ENCODE assay signal across 1 cellular context in genomic region chr1:3585353-3585868, GRCh38.
TF ChIP-seq lines count a peak whose summit lies in the region.

No MANE protein-coding gene starts in this region.

TF ChIP-seq in K562, 482 proteins besides CTCF, POLR2A, EP300 and RAD21:
- TF ChIP-seq MAX (CRISPR knock-in tag; IDR thresholded peaks at IDR 0.05) = 0 out of 2 replicates have a peak, but pooled peaks have one; percentile 18
- 0 out of 2 replicates have a peak, but pooled peaks have one; percentile 11 for TF ChIP-seq EGR1 (conservative IDR thresholded peaks at IDR 0.05)
